Comparison of ENCODE assay signal across 16 cellular contexts in genomic region chr12:77855548-77855947, GRCh38. TPM values are rescaled to one million over a fixed set of nuclear protein-coding genes. Genes with fewer than 3 reads are reported as not detected.
DNase-seq lines count a peak whose midpoint lies in the region; ATAC-seq and TF ChIP-seq lines count a peak whose summit lies in the region.
"Had no signal": no experiment of that assay in that cellular context is flagged by ENCODE, and none has a peak within 500 bp of the region (broad histone marks: within the 10 kb centered on the region; RNA-seq: fewer than 3 reads in every experiment).

No MANE protein-coding gene starts in this region.

- TF ChIP-seq POLR2A in breast epithelium (IDR thresholded peaks at IDR 0.05), result no peak

- no TSS peak for BruUV-seq in MCF 10A (replicated peaks; lab: Mats Ljungman, UMichigan)

- H3K9me3 Mint-ChIP-seq in MCF 10A (ENCODE audit: unreplicated experiment) (no peaks in the 10 kb centered on the region), glutamatergic neuron (ENCODE audit: unreplicated experiment) (no peaks in the 10 kb centered on the region)

- ATAC-seq in RWPE2 (ENCODE audit: low read depth) (0 out of 3 replicates have a peak, but pooled peaks have one; percentile 31), GM21529 (IDR thresholded peaks at IDR 0.05; ENCODE audit: unreplicated experiment) (no peak)
- ATAC-seq: A549, WTC11 had no signal

- H3K9me3 ChIP-seq in breast epithelium, result no peaks in the 10 kb centered on the region
- H3K9me3 ChIP-seq in RWPE2 (ENCODE audit: severe bottlenecking), result no peaks in the 10 kb centered on the region
- H3K9me3 ChIP-seq: A549, esophagus squamous epithelium had no signal

- no peak overlapping the region for H3K4me3 Mint-ChIP-seq in MCF 10A (ENCODE audit: unreplicated experiment)
- H3K4me3 Mint-ChIP-seq in glutamatergic neuron (ENCODE audit: unreplicated experiment), result no peak overlapping the region
- H3K4me3 Mint-ChIP-seq: WTC11 had no signal

- H3K27me3 Mint-ChIP-seq in MCF 10A (ENCODE audit: insufficient read depth, unreplicated experiment), result no peaks in the 10 kb centered on the region
- no peaks in the 10 kb centered on the region for H3K27me3 Mint-ChIP-seq in glutamatergic neuron (ENCODE audit: unreplicated experiment)
- H3K27me3 Mint-ChIP-seq: naive B cell, progenitor cell of endocrine pancreas had no signal

- H3K27me3 ChIP-seq in breast epithelium, result no peaks in the 10 kb centered on the region
- peaks cover 3% of the 10 kb centered on the region for H3K27me3 ChIP-seq in RWPE2 (ENCODE audit: insufficient read depth, poor library complexity, severe bottlenecking)
- H3K27me3 ChIP-seq: esophagus squamous epithelium had no signal

- peak; percentile 19 for DNase-seq in MCF 10A (ENCODE audit: unreplicated experiment)
- no peak for DNase-seq in breast epithelium (ENCODE audit: low spot score in 2 of 2)
- no peak for DNase-seq in RWPE2 (ENCODE audit: low spot score)
- DNase-seq in glutamatergic neuron, result peak; percentile 20
- DNase-seq in foreskin melanocyte, result no peak
- no peak for DNase-seq in NCI-H526 treated with DMSO at 0.1 percent for 48 hours (lab: John Stamatoyannopoulos, UW)
- DNase-seq in NCI-H1436 treated with DMSO at 0.1 percent for 48 hours (lab: John Stamatoyannopoulos, UW), result no peak
- DNase-seq: activated effector memory CD4-positive, alpha-beta T cell treated with anti-CD3 and anti-CD28 coated beads, Interleukin-2, amount 50 U/mL, for 16 hours; esophagus squamous epithelium; GF-D8; naive B cell; NCI-H2029 treated with DMSO at 0.1 percent for 48 hours had no signal

- H3K4me3 ChIP-seq in breast epithelium (no peak overlapping the region), RWPE2 (ENCODE audit: severe bottlenecking) (no peak overlapping the region)
- H3K4me3 ChIP-seq: A549, esophagus squamous epithelium had no signal

- H3K4me1 ChIP-seq in breast epithelium (no peaks in the 10 kb centered on the region), RWPE2 (ENCODE audit: insufficient read depth, poor library complexity, severe bottlenecking) (no peaks in the 10 kb centered on the region)
- H3K4me1 ChIP-seq: A549, esophagus squamous epithelium had no signal

- TF ChIP-seq CTCF in MCF 10A (IDR thresholded peaks at IDR 0.05; ENCODE audit: unreplicated experiment) (no peak), breast epithelium (IDR thresholded peaks at IDR 0.05) (no peak), RWPE2 (IDR thresholded peaks at IDR 0.05; ENCODE audit: poor library complexity, severe bottlenecking) (no peak), glutamatergic neuron (IDR thresholded peaks at IDR 0.05; ENCODE audit: partially characterized antibody, unreplicated experiment) (no peak)

- POLR2A ChIA-PET in MCF 10A (lab: Yijun Ruan, JAX), result no interaction called here

- no peaks in the 10 kb centered on the region for H3K4me1 Mint-ChIP-seq in MCF 10A (ENCODE audit: insufficient read depth, unreplicated experiment)
- peaks cover 10% of the 10 kb centered on the region for H3K4me1 Mint-ChIP-seq in glutamatergic neuron (ENCODE audit: low read depth, unreplicated experiment)
- H3K4me1 Mint-ChIP-seq: naive B cell had no signal

- H3K36me3 Mint-ChIP-seq in MCF 10A (ENCODE audit: insufficient read depth, unreplicated experiment) (no peaks in the 10 kb centered on the region), glutamatergic neuron (ENCODE audit: unreplicated experiment) (no peaks in the 10 kb centered on the region)
- H3K36me3 Mint-ChIP-seq: naive B cell, WTC11 had no signal

- H3K36me3 ChIP-seq in breast epithelium, result no peaks in the 10 kb centered on the region
- no peaks in the 10 kb centered on the region for H3K36me3 ChIP-seq in RWPE2 (ENCODE audit: low read depth)
- H3K36me3 ChIP-seq: esophagus squamous epithelium had no signal

- intact Hi-C loops in MCF 10A (cut with micrococcal nuclease) (no loop called here), breast epithelium (cut with DNase I; ENCODE audit: low total_unique reads) (no loop called here)

- no peak overlapping the region for H3K27ac Mint-ChIP-seq in MCF 10A (ENCODE audit: low read depth, unreplicated experiment)
- no peak overlapping the region for H3K27ac Mint-ChIP-seq in glutamatergic neuron (ENCODE audit: unreplicated experiment)
- H3K27ac Mint-ChIP-seq: naive B cell, progenitor cell of endocrine pancreas, WTC11 had no signal

- CTCF ChIA-PET in MCF 10A (lab: Yijun Ruan, JAX), result interaction anchor here (0.6 kb wide), 1 partner anchor 1082 kb away, joined by 3 read pairs; no protein-coding TSS in a partner anchor

- H3K27ac ChIP-seq in breast epithelium (no peak overlapping the region), RWPE2 (ENCODE audit: poor library complexity, severe bottlenecking) (no peak overlapping the region)
- H3K27ac ChIP-seq: A549, esophagus squamous epithelium had no signal

RNA-seq across cellular contexts. Expression of gene NAV3, which starts 24.9 kb away (rescaled TPM):
- 7.1 and 8.4 TPM in 2 replicates for total RNA-seq in MCF 10A (2022)
- 10 to 100 TPM; 25.6 to 46.1 (median 41.1) TPM for total RNA-seq in breast epithelium
- total RNA-seq in glutamatergic neuron (ENCODE audit: unreplicated experiment), result 13.6 TPM

Comparison
In these comparisons a context has a peak if more than half of its experiments do, and no peak if none do; other contexts are left out.
1. DNase-seq: peak in MCF 10A (single experiment) and glutamatergic neuron (single experiment); none in breast epithelium (0 of 2), RWPE2 (single experiment), foreskin melanocyte (single experiment), NCI-H526 treated with DMSO at 0.1 percent for 48 hours (single experiment) and NCI-H1436 treated with DMSO at 0.1 percent for 48 hours (single experiment).